2 cellular contexts compared by ENCODE assay signal in genomic region chr2:135733045-135733444, GRCh38.
TF ChIP-seq lines count a peak whose summit lies in the region.

No MANE protein-coding gene starts in this region.

TF ChIP-seq in IMR-90, 13 proteins besides CTCF, POLR2A, EP300 and RAD21:
- TF ChIP-seq ELK1 (IDR thresholded peaks at IDR 0.05; ENCODE audit: borderline replicate concordance, low read depth, low read length) (no peak), CHD1 (IDR thresholded peaks at IDR 0.05; ENCODE audit: low read depth, low read length) (no peak), RCOR1 (IDR thresholded peaks at IDR 0.05; ENCODE audit: insufficient replicate concordance, low read length) (no peak), RFX5 (IDR thresholded peaks at IDR 0.05; ENCODE audit: low read depth, low read length) (no peak), MAZ (IDR thresholded peaks at IDR 0.05; ENCODE audit: borderline replicate concordance, low read depth, low read length) (no peak), MXI1 (IDR thresholded peaks at IDR 0.05; ENCODE audit: borderline replicate concordance, low read depth, low read length) (no peak), SMC3 (IDR thresholded peaks at IDR 0.05; ENCODE audit: low read depth, low read length) (no peak), USF2 (IDR thresholded peaks at IDR 0.05; ENCODE audit: low read depth, low read length) (no peak), FOS (IDR thresholded peaks at IDR 0.05; ENCODE audit: low read depth, low read length) (no peak), NFE2L2 (IDR thresholded peaks at IDR 0.05; ENCODE audit: low read depth, low read length) (no peak), MAFK (IDR thresholded peaks at IDR 0.05; ENCODE audit: low read depth, low read length) (no peak), CEBPB (IDR thresholded peaks at IDR 0.05; ENCODE audit: low read depth, low read length) (no peak), BHLHE40 (IDR thresholded peaks at IDR 0.05; ENCODE audit: low read depth, low read length) (no peak)

TF ChIP-seq in H1, 55 proteins besides CTCF, POLR2A, EP300 and RAD21:
- TF ChIP-seq EGR1 (IDR thresholded peaks at IDR 0.05; ENCODE audit: borderline replicate concordance, low read depth, low read length) (no peak), PHF8 (conservative IDR thresholded peaks at IDR 0.05; ENCODE audit: low read depth, low read length) (no peak), BACH1 (IDR thresholded peaks at IDR 0.05; ENCODE audit: low read length) (no peak), KDM1A (IDR thresholded peaks at IDR 0.05; ENCODE audit: borderline replicate concordance, low read length) (no peak), JUN (IDR thresholded peaks at IDR 0.05; ENCODE audit: low read depth, low read length) (no peak)
TF ChIP-seq in H1: peak in this region for 0.
